In the genomic region with DNA sequence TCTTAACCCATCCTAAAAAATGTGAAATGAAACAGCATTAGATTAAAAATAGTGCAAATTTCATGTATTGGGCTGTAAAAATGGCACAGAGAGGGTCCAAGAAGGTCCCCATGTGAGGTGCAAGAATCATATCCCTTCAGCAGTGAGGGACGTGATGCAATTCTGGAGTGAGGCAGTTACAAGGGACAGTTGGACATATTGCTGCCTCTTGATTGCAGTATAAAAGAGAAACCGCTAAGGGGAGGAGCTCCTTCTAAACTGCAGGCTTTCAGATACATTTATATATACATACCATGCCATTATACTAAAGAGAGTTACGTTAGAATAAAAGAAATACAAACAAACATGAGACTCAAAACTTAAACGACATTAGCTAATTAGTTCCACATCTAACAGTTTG, we compare ENCODE assay signal across 29 cellular contexts.
"Had no signal": no experiment of that assay in that cellular context is flagged by ENCODE, and none has a peak within 500 bp of the region (broad histone marks: within the 10 kb centered on the region; RNA-seq: fewer than 3 reads in every experiment).

No MANE protein-coding gene starts in this region.

- H3K27me3 ChIP-seq: adrenal gland, body of pancreas, cardiac muscle cell, colonic mucosa, gastrocnemius medialis, neural progenitor cell, suprapubic skin, tibial artery, upper lobe of right lung had no signal

- H3K27ac Mint-ChIP-seq: activated naive CD8-positive, alpha-beta T cell; mesothelial cell of epicardium; naive thymus-derived CD4-positive, alpha-beta T cell; neural progenitor cell; T-helper 2 cell treated with Interferon-gamma antibody and Interleukin-4, amounts not matched to agents 5 μg/mL and 100 μg/mL, for 36 hours had no signal

- H3K36me3 ChIP-seq: adrenal gland, cardiac muscle cell, colonic mucosa, gastrocnemius medialis, neural progenitor cell, suprapubic skin, tibial artery, upper lobe of right lung had no signal

- H3K27me3 Mint-ChIP-seq: naive thymus-derived CD4-positive, alpha-beta T cell had no signal

- H3K4me3 Mint-ChIP-seq: activated naive CD8-positive, alpha-beta T cell; mesothelial cell of epicardium; naive thymus-derived CD4-positive, alpha-beta T cell; neural progenitor cell; T-helper 2 cell treated with Interferon-gamma antibody and Interleukin-4, amounts not matched to agents 5 μg/mL and 100 μg/mL, for 36 hours had no signal

- H3K4me1 Mint-ChIP-seq: mesothelial cell of epicardium; naive thymus-derived CD4-positive, alpha-beta T cell had no signal

- ATAC-seq: body of pancreas; gastrocnemius medialis; naive thymus-derived CD4-positive, alpha-beta T cell; psoas muscle; upper lobe of right lung had no signal

- DNase-seq: activated CD4-positive, alpha-beta T cell treated with anti-CD3 and anti-CD28 coated beads for 4 hours; activated CD4-positive, alpha-beta T cell treated with anti-CD3 and anti-CD28 coated beads, Interleukin-2, amount 50 U/mL, for 4 hours; activated effector memory CD4-positive, alpha-beta T cell treated with Interleukin-2 at 50 U/mL for 16 hours; activated naive CD4-positive, alpha-beta T cell treated with Interleukin-2 at 50 U/mL for 16 hours; adrenal gland; aorta; body of pancreas; cerebellar nuclear complex; colonic mucosa; effector CD8-positive, alpha-beta T cell; gastrocnemius medialis; glutamatergic neuron; naive thymus-derived CD4-positive, alpha-beta T cell; occipital lobe; psoas muscle; stimulated activated CD4-positive, alpha-beta T cell treated with anti-CD3 and anti-CD28 coated beads, Interleukin-15, amount 100 ng/mL, for 24 hours; stimulated activated CD4-positive, alpha-beta T cell treated with anti-CD3 and anti-CD28 coated beads, Interleukin-2, amount 100 ng/mL, for 24 hours; stimulated activated naive CD4-positive, alpha-beta T cell; tibial artery; upper lobe of right lung had no signal

- H3K79me2 ChIP-seq: parathyroid adenoma had no signal

- H3K9me3 Mint-ChIP-seq: neural progenitor cell; T-helper 2 cell treated with Interferon-gamma antibody and Interleukin-4, amounts not matched to agents 5 μg/mL and 100 μg/mL, for 36 hours had no signal

- H3K9me3 ChIP-seq: adrenal gland, body of pancreas, colonic mucosa, gastrocnemius medialis, psoas muscle, suprapubic skin, tibial artery, upper lobe of right lung had no signal

- H3K36me3 Mint-ChIP-seq: activated naive CD8-positive, alpha-beta T cell; mesothelial cell of epicardium; naive thymus-derived CD4-positive, alpha-beta T cell; neural progenitor cell had no signal

- H2AFZ ChIP-seq: neural progenitor cell, parathyroid adenoma had no signal

- H3K9ac ChIP-seq: neural progenitor cell, parathyroid adenoma had no signal

- H3K4me2 ChIP-seq: neural progenitor cell, smooth muscle cell had no signal

- H3K4me3 ChIP-seq: adrenal gland, body of pancreas, cardiac muscle cell, colonic mucosa, gastrocnemius medialis, neural progenitor cell, psoas muscle, smooth muscle cell, suprapubic skin, tibial artery, upper lobe of right lung had no signal

- H3K27ac ChIP-seq: adrenal gland, body of pancreas, cardiac muscle cell, colonic mucosa, gastrocnemius medialis, neural progenitor cell, parathyroid adenoma, psoas muscle, suprapubic skin, tibial artery, upper lobe of right lung, VCaP had no signal

- H3K4me1 ChIP-seq: adrenal gland, body of pancreas, colonic mucosa, gastrocnemius medialis, neural progenitor cell, parathyroid adenoma, psoas muscle, suprapubic skin, upper lobe of right lung had no signal
